In the genomic region with DNA sequence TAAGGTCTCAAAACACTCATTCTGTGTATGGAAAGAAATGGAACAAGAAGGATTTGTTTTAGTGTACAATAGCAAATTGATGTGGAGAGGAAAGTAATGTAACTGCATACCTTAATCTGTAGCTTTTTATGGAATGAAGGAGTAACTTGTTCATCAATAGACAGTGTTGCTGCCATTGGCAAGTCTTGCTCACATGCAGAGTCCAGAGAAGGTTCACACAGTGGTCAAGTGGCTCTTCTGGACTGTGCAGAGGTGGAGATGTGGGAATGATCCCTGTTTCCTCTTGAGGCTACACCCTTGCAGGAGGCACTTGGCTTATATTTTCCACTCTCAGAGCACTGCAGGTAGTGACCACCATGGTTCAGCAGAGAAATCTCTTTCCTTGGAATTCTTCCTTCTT, we compare ENCODE assay signal across 19 cellular contexts.
DNase-seq lines count a peak whose midpoint lies in the region; ATAC-seq and TF ChIP-seq lines count a peak whose summit lies in the region.
"Had no signal": no experiment of that assay in that cellular context is flagged by ENCODE, and none has a peak within 500 bp of the region (broad histone marks: within the 10 kb centered on the region; RNA-seq: fewer than 3 reads in every experiment).

No MANE protein-coding gene starts in this region.

- no peaks in the 10 kb centered on the region for H3K9me3 ChIP-seq in upper lobe of right lung
- H3K9me3 ChIP-seq: Peyer's patch had no signal

- TF ChIP-seq CTCF in fibroblast of the aortic adventitia (IDR thresholded peaks at IDR 0.05; ENCODE audit: insufficient read depth, low read length): no peak
- TF ChIP-seq CTCF in upper lobe of right lung (IDR thresholded peaks at IDR 0.05): no peak

- peak; percentile 42 for DNase-seq in NCI-H748 (lab: John Stamatoyannopoulos, UW; ENCODE audit: unreplicated experiment)
- no peak for DNase-seq in NCI-H748 treated with DMSO at 0.1 percent for 48 hours (lab: John Stamatoyannopoulos, UW)
- DNase-seq in RPMI7951 (ENCODE audit: low read depth): peak; percentile 18
- DNase-seq in fibroblast of the aortic adventitia (ENCODE audit: low read depth): peak; percentile 28
- DNase-seq in upper lobe of right lung: no peak
- DNase-seq: COR-L47, DMS153, HFFc6, Karpas-422, NCI-H187 treated with DMSO at 0.1 percent for 48 hours, NCI-H226, NCI-H82, Peyer's patch had no signal

- H3K36me3 ChIP-seq in upper lobe of right lung: no peaks in the 10 kb centered on the region
- H3K36me3 ChIP-seq: Peyer's patch had no signal

- ATAC-seq in upper lobe of right lung (peak; percentile 60), GM18511 (IDR thresholded peaks at IDR 0.05; ENCODE audit: unreplicated experiment) (no peak), GM19351 (IDR thresholded peaks at IDR 0.05; ENCODE audit: unreplicated experiment) (no peak), GM21515 (IDR thresholded peaks at IDR 0.05; ENCODE audit: unreplicated experiment) (no peak)
- ATAC-seq: GM12878, HepG2 had no signal

- H3K27ac ChIP-seq in upper lobe of right lung: no peak overlapping the region
- H3K27ac ChIP-seq: C4-2B, Peyer's patch had no signal

- H3K27me3 ChIP-seq in upper lobe of right lung: no peaks in the 10 kb centered on the region
- H3K27me3 ChIP-seq: Peyer's patch had no signal

- intact Hi-C loops in upper lobe of right lung (cut with DNase I): no loop called here

- H3K4me1 ChIP-seq in upper lobe of right lung: peaks cover 17% of the 10 kb centered on the region

- H3K4me3 ChIP-seq in fibroblast of the aortic adventitia (ENCODE audit: low read depth, low read length) (no peak overlapping the region), upper lobe of right lung (no peak overlapping the region)
- H3K4me3 ChIP-seq: GM12878, Peyer's patch had no signal

Comparison
In these comparisons a context has a peak if more than half of its experiments do, and no peak if none do; other contexts are left out.
1. DNase-seq: peak in NCI-H748 (single experiment), RPMI7951 (single experiment) and fibroblast of the aortic adventitia (single experiment); none in NCI-H748 treated with DMSO at 0.1 percent for 48 hours (single experiment) and upper lobe of right lung (single experiment).